28 cellular contexts compared by ENCODE assay signal in the genomic region with DNA sequence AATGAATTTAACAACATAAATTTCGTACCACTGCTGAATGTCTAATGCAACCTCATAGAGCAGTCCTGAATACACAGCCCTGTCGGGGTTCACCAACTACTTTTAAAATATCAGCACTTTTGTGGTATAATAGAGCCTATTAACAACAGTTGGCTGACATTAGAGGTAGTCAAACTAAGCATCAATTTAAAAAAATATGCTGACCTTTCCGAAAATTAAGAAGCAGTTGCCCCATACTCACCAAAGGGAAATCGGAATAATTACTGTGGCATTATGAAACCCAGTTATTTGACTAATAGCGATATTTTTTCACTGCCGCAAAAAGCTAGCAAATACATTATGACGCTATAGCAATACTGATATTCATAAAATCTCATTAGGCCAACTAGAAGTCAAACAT.
"Had no signal": no experiment of that assay in that cellular context is flagged by ENCODE, and none has a peak within 500 bp of the region (broad histone marks: within the 10 kb centered on the region; RNA-seq: fewer than 3 reads in every experiment).

No MANE protein-coding gene starts in this region.

- H3K27me3 ChIP-seq: neural progenitor cell, ovary, spleen, suprapubic skin, testis, tibial artery, transverse colon, upper lobe of right lung, uterus had no signal

- H3K4me1 ChIP-seq: neural progenitor cell, parathyroid adenoma, psoas muscle, spleen, suprapubic skin, testis, tibial artery, transverse colon, upper lobe of right lung, uterus had no signal

- H2AFZ ChIP-seq: neural progenitor cell, parathyroid adenoma had no signal

- H3K9ac ChIP-seq: neural progenitor cell, parathyroid adenoma had no signal

- H3K27ac ChIP-seq: neural progenitor cell, ovary, parathyroid adenoma, psoas muscle, skin epidermis, spleen, suprapubic skin, testis, tibial artery, transverse colon, upper lobe of right lung, uterus had no signal

- H3K79me2 ChIP-seq: parathyroid adenoma had no signal

- ATAC-seq: natural killer cell; right cardiac atrium; sciatic nerve; stimulated activated memory B cell treated with anti-CD40 and anti-IgM and Interleukin-4, amounts not matched to agents 10 μg/mL and 1 μg/mL and 100 μg/mL, for 72 hours; stimulated activated naive CD8-positive, alpha-beta T cell treated with anti-CD3 and anti-CD28 coated beads, Interleukin-15, amount 100 ng/mL, for 72 hours; stimulated activated naive CD8-positive, alpha-beta T cell treated with anti-CD3 and anti-CD28 coated beads, Interleukin-15, Interleukin-2, amounts not matched to agents 100 U/mL and 50 U/mL, for 24 hours; upper lobe of right lung had no signal

- H3K4me2 ChIP-seq: neural progenitor cell, smooth muscle cell had no signal

- H3K9me3 ChIP-seq: ovary, psoas muscle, spleen, suprapubic skin, testis, tibial artery, transverse colon, upper lobe of right lung, uterus had no signal

- DNase-seq: natural killer cell; occipital lobe; ovary; posterior cingulate gyrus; psoas muscle; right cardiac atrium; spleen; stimulated activated CD4-positive, alpha-beta T cell treated with anti-CD3 and anti-CD28 coated beads, Interleukin-12 subunit alpha, Interleukin-12 subunit beta, amount 100 ng/mL, for 4 hours; stimulated activated CD4-positive, alpha-beta T cell treated with anti-CD3 and anti-CD28 coated beads, Interleukin-1b, Interleukin-23, amount 100 ng/mL, for 48 hours; stimulated activated CD4-positive, alpha-beta T cell treated with anti-CD3 and anti-CD28 coated beads, Interleukin-4, amount 100 ng/mL, for 1 hour; stimulated activated CD4-positive, alpha-beta T cell treated with anti-CD3 and anti-CD28 coated beads, Interleukin-4, amount 100 ng/mL, for 4 hours; stimulated activated CD8-positive, alpha-beta memory T cell treated with anti-CD3 and anti-CD28 coated beads, Interleukin-4, amount 100 ng/mL, for 48 hours; stimulated activated naive CD4-positive, alpha-beta T cell; stimulated activated naive CD8-positive, alpha-beta T cell treated with anti-CD3 and anti-CD28 coated beads, Interleukin-15, amount 100 ng/mL, for 72 hours; stimulated activated naive CD8-positive, alpha-beta T cell treated with anti-CD3 and anti-CD28 coated beads, Interleukin-15, Interleukin-2, amounts not matched to agents 100 U/mL and 50 U/mL, for 24 hours; substantia nigra; testis; tibial artery; transverse colon; upper lobe of right lung; uterus had no signal

- H3K36me3 ChIP-seq: neural progenitor cell, ovary, spleen, suprapubic skin, tibial artery, transverse colon, upper lobe of right lung, uterus had no signal

- H3K4me3 ChIP-seq: neural progenitor cell, ovary, psoas muscle, skin epidermis, smooth muscle cell, spleen, suprapubic skin, testis, tibial artery, transverse colon, upper lobe of right lung, uterus had no signal
